In the genomic region with DNA sequence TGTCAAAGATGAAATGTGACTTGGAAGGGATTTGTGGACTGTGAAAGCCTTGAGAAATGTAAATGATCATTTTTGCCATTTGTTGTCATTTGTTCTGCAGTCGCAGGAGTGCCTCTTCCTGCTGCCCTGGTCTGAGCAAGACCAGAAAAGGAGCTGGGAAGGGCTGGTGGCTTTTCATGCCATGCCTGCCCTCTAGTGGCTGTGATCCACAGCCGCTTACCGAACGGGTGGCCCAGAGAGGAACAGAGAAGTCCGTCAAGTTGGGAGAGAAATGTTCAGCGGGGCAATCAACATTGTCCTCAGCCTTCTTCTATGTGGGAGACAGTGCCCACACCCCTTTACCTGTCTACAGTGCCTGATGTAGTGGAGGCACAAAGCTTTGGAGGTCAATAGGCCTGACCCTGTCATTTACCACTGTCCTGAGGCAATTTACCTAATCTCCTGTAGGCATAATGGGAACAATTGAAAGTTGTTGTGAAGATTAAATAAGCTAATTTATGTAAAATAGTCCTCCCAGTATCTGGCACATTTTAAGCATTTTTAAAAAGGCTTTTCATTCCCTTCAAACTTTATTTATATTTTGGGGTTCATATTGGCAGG, we compare ENCODE assay signal across 8 cellular contexts.
DNase-seq lines count a peak whose midpoint lies in the region; ATAC-seq, FAIRE-seq and TF ChIP-seq lines count a peak whose summit lies in the region.

No MANE protein-coding gene starts in this region.

- H3K27ac ChIP-seq in GM12878 (ENCODE audit: control insufficient read depth, insufficient read depth): no peak overlapping the region

- H3K27ac Mint-ChIP-seq in T-cell: no peak overlapping the region

- no peaks in the 10 kb centered on the region for H4K20me1 ChIP-seq in GM12878 (ENCODE audit: control insufficient read depth, insufficient read depth)

- H3K36me3 ChIP-seq in GM12878 (ENCODE audit: control insufficient read depth in 2 of 2, insufficient read depth in 2 of 2, low read length in 1 of 2): no peaks in the 10 kb centered on the region

- no peak overlapping the region for H3K4me2 ChIP-seq in GM12878 (ENCODE audit: control insufficient read depth, insufficient read depth)

- H2AFZ ChIP-seq in GM12878 (ENCODE audit: control insufficient read depth, low read depth, low read length): no peak overlapping the region

- no peaks in the 10 kb centered on the region for H3K36me3 Mint-ChIP-seq in T-cell

- H3K4me3 Mint-ChIP-seq in T-cell: no peak overlapping the region

- BruUV-seq in GM12878 (replicated peaks; lab: Mats Ljungman, UMichigan): no TSS peak

- TF ChIP-seq CTCF in GM12878 (IDR thresholded peaks at IDR 0.05 in 2 of 3, conservative IDR thresholded peaks at IDR 0.05 in 1 of 3; ENCODE audit: control insufficient read depth in 2 of 3, extremely low read depth in 1 of 3, insufficient read depth in 1 of 3, low read depth in 3 of 3, low read length in 3 of 3): peak; percentile 91 to 93 (median 92)

- intact Hi-C loops in Right ventricle myocardium inferior (cut with DNase I): loop anchor here (2.0 to 10.0 kb wide), 3 partner anchors 112 to 229 kb away; a partner anchor contains a TSS
- intact Hi-C loops in cardiac septum (cut with DNase I): loop anchor here (2.0 kb wide), 2 partner anchors 189 to 225 kb away; a partner anchor contains a TSS
- intact Hi-C loops in GM12878 (cut with micrococcal nuclease; ENCODE audit: unreplicated experiment): loop anchor here (1.0 kb wide), 1 partner anchor 188 kb away; no protein-coding TSS in a partner anchor

- RAD21 ChIA-PET in GM12878 (lab: Charles Lee; ENCODE audit: unreplicated experiment): interaction anchor here (0.8 to 1.6 kb wide), 5 partner anchors 184 to 317 kb away, joined by 3 to 10 read pairs (median 5); no protein-coding TSS in a partner anchor

- SMC1A ChIA-PET in GM12878 (lab: Charles Lee; ENCODE audit: uncharacterized antibody, unreplicated experiment): interaction anchor here (0.7 to 4.5 kb wide), 7 partner anchors 9 to 213 kb away, joined by 3 to 44 read pairs (median 4); no protein-coding TSS in a partner anchor

- under 1% methylated on average over 6 of the region's 6 CpGs for WGBS in GM12878 (ENCODE audit: insufficient coverage, insufficient replicate concordance, low lambda C conversion rate, missing lambda C conversion rate)

- ATAC-seq in Right ventricle myocardium inferior (peak; percentile 94), HG02678 (IDR thresholded peaks at IDR 0.05; ENCODE audit: unreplicated experiment) (peak; percentile 99), T-cell (replicated peaks in 1 of 4) (peak; percentile 57 to 73 (median 68)), GM12878 (peak; percentile 100)

- no peak for FAIRE-seq in GM12878 (lab: Jason Lieb, UNC)

- H3K27me3 ChIP-seq in GM12878 (replicated peaks in 1 of 2; ENCODE audit: control insufficient read depth in 2 of 2, insufficient read depth in 2 of 2, low read length in 1 of 2): 0 out of 4 replicates have a peak, but pooled peaks cover 0 to 3% of the 10 kb centered on the region in 2 experiments

- in situ Hi-C loops in GM12878 (cut with MboI): loop anchor here (5.0 kb wide), 1 partner anchor 192 kb away; no protein-coding TSS in a partner anchor

- no peak overlapping the region for H3K9ac ChIP-seq in GM12878 (ENCODE audit: control insufficient read depth, insufficient read depth, low read length)

- H3K79me2 ChIP-seq in GM12878 (ENCODE audit: control insufficient read depth, insufficient read depth, low read length): no peaks in the 10 kb centered on the region

- DNase-seq in Right ventricle myocardium inferior (ENCODE audit: missing footprints) (peak; percentile 81), cardiac septum (ENCODE audit: low spot score) (no peak), NCI-H1092 treated with DMSO at 0.1 percent for 48 hours (lab: John Stamatoyannopoulos, UW) (peak; percentile 55), T-cell (peak in 31 of 34 experiments; percentile 2 to 43 (median 22)), GM12878 (ENCODE audit: low read depth, low spot score) (peak; percentile 13), iPS DF 4.7 (ENCODE audit: extremely low read depth, low spot score) (peak; percentile 72)
- DNase-seq in stimulated activated CD4-positive, alpha-beta T cell treated with anti-CD3 and anti-CD28 coated beads, Interleukin-12 subunit alpha, Interleukin-12 subunit beta, amount 100 ng/mL, for 24 hours (ENCODE audit: low read depth in 2 of 2): peak; percentile 23 to 38

- peaks cover 10 to 11% of the 10 kb centered on the region in 2 donors for H3K27me3 Mint-ChIP-seq in T-cell

- H3K4me1 Mint-ChIP-seq in T-cell: peaks cover 0 to 4% (median 2%) of the 10 kb centered on the region in 3 donors

- H3K9me3 Mint-ChIP-seq in T-cell: no peaks in the 10 kb centered on the region

- no peak overlapping the region for H3K4me3 ChIP-seq in GM12878

- H3K4me1 ChIP-seq in GM12878 (ENCODE audit: control insufficient read depth, insufficient read depth, low read length): no peaks in the 10 kb centered on the region

- TF ChIP-seq POLR2A in GM12878 (IDR thresholded peaks at IDR 0.05; ENCODE audit: low read depth, low read length): no peak

- H3K9me3 ChIP-seq in GM12878 (replicated peaks; ENCODE audit: control insufficient read depth, insufficient read depth, low read length): no peaks in the 10 kb centered on the region

- no peak for TF ChIP-seq EP300 in GM12878 (IDR thresholded peaks at IDR 0.05; ENCODE audit: borderline replicate concordance in 1 of 2, control insufficient read depth in 1 of 2, low read depth in 2 of 2, low read length in 2 of 2)

- CTCF ChIA-PET in T-cell (lab: Charles Lee) (interaction anchor here (0.7 to 2.2 kb wide), 6 partner anchors 10 to 317 kb away, joined by 3 to 9 read pairs (median 4); no protein-coding TSS in a partner anchor), GM12878 (lab: Yijun Ruan, JAX) (interaction anchor here (0.7 to 3.4 kb wide), 22 partner anchors 9 to 574 kb away, joined by 3 to 72 read pairs (median 4); no protein-coding TSS in a partner anchor)

- POLR2A ChIA-PET in T-cell (lab: Charles Lee) (no interaction called here), GM12878 (lab: Charles Lee) (no interaction called here)

- peak; percentile 79 for TF ChIP-seq RAD21 in GM12878 (IDR thresholded peaks at IDR 0.05; ENCODE audit: insufficient read depth, low read depth, low read length)

TF ChIP-seq in GM12878, 131 proteins besides CTCF, POLR2A, EP300 and RAD21:
- TF ChIP-seq SMC3 (IDR thresholded peaks at IDR 0.05; ENCODE audit: borderline replicate concordance, low read length) (peak; percentile 83), SREBF2 (IDR thresholded peaks at IDR 0.05; ENCODE audit: low read length) (no peak), YY1 (IDR thresholded peaks at IDR 0.05; ENCODE audit: low read depth, low read length) (peak; percentile 49; the same call in 1 of the 2 replicates), SMARCA5 (IDR thresholded peaks at IDR 0.05) (peak; percentile 87; the same call in 1 of the 2 replicates), SPI1 (IDR thresholded peaks at IDR 0.05; ENCODE audit: borderline replicate concordance, insufficient read depth, low read depth, low read length) (peak; percentile 13; the same call in 1 of the 2 replicates), SMAD1 (IDR thresholded peaks at IDR 0.05; ENCODE audit: low read depth, partially characterized antibody) (no peak)
TF ChIP-seq in GM12878: peak in this region for 4.
